In the genomic region with DNA sequence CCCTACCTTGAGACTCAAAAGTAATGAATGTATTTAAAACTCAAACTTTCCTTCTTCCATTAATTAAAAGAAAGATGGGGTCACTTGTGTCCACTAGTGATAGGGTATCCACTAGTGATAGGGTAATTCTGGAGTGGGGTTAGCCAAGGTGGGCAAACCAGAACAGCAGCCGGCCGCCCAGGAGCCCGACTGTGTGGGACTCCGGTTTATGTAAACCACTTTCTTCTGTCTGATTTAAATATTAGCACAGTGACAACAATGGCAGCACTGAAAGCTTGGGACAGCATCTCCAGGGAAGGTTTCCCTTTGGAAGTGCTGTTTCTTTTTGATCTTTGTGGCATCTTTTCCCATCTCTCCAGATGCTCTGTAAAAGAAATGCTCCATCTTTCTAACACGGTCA, we compare ENCODE assay signal across 2 cellular contexts.
TF ChIP-seq lines count a peak whose summit lies in the region.

No MANE protein-coding gene starts in this region.

TF ChIP-seq in SK-N-SH, 30 proteins besides CTCF, POLR2A, EP300 and RAD21:
- TF ChIP-seq, protein P1, sequence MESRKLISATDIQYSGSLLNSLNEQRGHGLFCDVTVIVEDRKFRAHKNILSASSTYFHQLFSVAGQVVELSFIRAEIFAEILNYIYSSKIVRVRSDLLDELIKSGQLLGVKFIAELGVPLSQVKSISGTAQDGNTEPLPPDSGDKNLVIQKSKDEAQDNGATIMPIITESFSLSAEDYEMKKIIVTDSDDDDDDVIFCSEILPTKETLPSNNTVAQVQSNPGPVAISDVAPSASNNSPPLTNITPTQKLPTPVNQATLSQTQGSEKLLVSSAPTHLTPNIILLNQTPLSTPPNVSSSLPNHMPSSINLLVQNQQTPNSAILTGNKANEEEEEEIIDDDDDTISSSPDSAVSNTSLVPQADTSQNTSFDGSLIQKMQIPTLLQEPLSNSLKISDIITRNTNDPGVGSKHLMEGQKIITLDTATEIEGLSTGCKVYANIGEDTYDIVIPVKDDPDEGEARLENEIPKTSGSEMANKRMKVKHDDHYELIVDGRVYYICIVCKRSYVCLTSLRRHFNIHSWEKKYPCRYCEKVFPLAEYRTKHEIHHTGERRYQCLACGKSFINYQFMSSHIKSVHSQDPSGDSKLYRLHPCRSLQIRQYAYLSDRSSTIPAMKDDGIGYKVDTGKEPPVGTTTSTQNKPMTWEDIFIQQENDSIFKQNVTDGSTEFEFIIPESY (IDR thresholded peaks at IDR 0.05; ENCODE audit: borderline replicate concordance, low read depth): no peak
- TF ChIP-seq ELF1 (IDR thresholded peaks at IDR 0.05): no peak
- TF ChIP-seq NFIC (IDR thresholded peaks at IDR 0.05; ENCODE audit: borderline replicate concordance): no peak
- no peak for TF ChIP-seq FOXJ3 (CRISPR knock-in tag; IDR thresholded peaks at IDR 0.05)
- no peak for TF ChIP-seq TEAD4 (IDR thresholded peaks at IDR 0.05; ENCODE audit: borderline replicate concordance, insufficient read depth)
- TF ChIP-seq, protein P2, sequence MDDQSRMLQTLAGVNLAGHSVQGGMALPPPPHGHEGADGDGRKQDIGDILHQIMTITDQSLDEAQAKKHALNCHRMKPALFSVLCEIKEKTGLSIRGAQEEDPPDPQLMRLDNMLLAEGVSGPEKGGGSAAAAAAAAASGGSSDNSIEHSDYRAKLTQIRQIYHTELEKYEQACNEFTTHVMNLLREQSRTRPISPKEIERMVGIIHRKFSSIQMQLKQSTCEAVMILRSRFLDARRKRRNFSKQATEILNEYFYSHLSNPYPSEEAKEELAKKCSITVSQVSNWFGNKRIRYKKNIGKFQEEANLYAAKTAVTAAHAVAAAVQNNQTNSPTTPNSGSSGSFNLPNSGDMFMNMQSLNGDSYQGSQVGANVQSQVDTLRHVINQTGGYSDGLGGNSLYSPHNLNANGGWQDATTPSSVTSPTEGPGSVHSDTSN (IDR thresholded peaks at IDR 0.05): no peak

TF ChIP-seq in SK-N-SH treated with all-trans-retinoic acid at 6 μM for 48 hours, 23 proteins besides CTCF, POLR2A, EP300 and RAD21 (continued from another document):
- TF ChIP-seq, protein P3, sequence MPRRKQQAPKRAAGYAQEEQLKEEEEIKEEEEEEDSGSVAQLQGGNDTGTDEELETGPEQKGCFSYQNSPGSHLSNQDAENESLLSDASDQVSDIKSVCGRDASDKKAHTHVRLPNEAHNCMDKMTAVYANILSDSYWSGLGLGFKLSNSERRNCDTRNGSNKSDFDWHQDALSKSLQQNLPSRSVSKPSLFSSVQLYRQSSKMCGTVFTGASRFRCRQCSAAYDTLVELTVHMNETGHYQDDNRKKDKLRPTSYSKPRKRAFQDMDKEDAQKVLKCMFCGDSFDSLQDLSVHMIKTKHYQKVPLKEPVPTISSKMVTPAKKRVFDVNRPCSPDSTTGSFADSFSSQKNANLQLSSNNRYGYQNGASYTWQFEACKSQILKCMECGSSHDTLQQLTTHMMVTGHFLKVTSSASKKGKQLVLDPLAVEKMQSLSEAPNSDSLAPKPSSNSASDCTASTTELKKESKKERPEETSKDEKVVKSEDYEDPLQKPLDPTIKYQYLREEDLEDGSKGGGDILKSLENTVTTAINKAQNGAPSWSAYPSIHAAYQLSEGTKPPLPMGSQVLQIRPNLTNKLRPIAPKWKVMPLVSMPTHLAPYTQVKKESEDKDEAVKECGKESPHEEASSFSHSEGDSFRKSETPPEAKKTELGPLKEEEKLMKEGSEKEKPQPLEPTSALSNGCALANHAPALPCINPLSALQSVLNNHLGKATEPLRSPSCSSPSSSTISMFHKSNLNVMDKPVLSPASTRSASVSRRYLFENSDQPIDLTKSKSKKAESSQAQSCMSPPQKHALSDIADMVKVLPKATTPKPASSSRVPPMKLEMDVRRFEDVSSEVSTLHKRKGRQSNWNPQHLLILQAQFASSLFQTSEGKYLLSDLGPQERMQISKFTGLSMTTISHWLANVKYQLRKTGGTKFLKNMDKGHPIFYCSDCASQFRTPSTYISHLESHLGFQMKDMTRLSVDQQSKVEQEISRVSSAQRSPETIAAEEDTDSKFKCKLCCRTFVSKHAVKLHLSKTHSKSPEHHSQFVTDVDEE (CRISPR knock-in tag; IDR thresholded peaks at IDR 0.05): no peak
- TF ChIP-seq RARB (CRISPR knock-in tag; IDR thresholded peaks at IDR 0.05) (no peak), OSR1 (CRISPR knock-in tag; IDR thresholded peaks at IDR 0.05) (no peak), BACH2 (CRISPR knock-in tag; IDR thresholded peaks at IDR 0.05; ENCODE audit: borderline replicate concordance) (no peak), ZNF8 (CRISPR knock-in tag; IDR thresholded peaks at IDR 0.05) (no peak), ISL1 (CRISPR knock-in tag; IDR thresholded peaks at IDR 0.05) (no peak), TCF4 (CRISPR knock-in tag; IDR thresholded peaks at IDR 0.05; ENCODE audit: borderline replicate concordance) (no peak), ESRRG (CRISPR knock-in tag; IDR thresholded peaks at IDR 0.05) (no peak), ZC3H10 (CRISPR knock-in tag; IDR thresholded peaks at IDR 0.05) (no peak)
- TF ChIP-seq, protein P4, sequence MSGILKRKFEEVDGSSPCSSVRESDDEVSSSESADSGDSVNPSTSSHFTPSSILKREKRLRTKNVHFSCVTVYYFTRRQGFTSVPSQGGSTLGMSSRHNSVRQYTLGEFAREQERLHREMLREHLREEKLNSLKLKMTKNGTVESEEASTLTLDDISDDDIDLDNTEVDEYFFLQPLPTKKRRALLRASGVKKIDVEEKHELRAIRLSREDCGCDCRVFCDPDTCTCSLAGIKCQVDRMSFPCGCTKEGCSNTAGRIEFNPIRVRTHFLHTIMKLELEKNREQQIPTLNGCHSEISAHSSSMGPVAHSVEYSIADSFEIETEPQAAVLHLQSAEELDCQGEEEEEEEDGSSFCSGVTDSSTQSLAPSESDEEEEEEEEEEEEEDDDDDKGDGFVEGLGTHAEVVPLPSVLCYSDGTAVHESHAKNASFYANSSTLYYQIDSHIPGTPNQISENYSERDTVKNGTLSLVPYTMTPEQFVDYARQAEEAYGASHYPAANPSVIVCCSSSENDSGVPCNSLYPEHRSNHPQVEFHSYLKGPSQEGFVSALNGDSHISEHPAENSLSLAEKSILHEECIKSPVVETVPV (CRISPR knock-in tag; IDR thresholded peaks at IDR 0.05): no peak
- TF ChIP-seq, protein P5, sequence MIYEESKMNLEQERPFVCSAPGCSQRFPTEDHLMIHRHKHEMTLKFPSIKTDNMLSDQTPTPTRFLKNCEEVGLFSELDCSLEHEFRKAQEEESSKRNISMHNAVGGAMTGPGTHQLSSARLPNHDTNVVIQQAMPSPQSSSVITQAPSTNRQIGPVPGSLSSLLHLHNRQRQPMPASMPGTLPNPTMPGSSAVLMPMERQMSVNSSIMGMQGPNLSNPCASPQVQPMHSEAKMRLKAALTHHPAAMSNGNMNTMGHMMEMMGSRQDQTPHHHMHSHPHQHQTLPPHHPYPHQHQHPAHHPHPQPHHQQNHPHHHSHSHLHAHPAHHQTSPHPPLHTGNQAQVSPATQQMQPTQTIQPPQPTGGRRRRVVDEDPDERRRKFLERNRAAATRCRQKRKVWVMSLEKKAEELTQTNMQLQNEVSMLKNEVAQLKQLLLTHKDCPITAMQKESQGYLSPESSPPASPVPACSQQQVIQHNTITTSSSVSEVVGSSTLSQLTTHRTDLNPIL (CRISPR knock-in tag; IDR thresholded peaks at IDR 0.05; ENCODE audit: low read depth): no peak
- TF ChIP-seq, protein P6, sequence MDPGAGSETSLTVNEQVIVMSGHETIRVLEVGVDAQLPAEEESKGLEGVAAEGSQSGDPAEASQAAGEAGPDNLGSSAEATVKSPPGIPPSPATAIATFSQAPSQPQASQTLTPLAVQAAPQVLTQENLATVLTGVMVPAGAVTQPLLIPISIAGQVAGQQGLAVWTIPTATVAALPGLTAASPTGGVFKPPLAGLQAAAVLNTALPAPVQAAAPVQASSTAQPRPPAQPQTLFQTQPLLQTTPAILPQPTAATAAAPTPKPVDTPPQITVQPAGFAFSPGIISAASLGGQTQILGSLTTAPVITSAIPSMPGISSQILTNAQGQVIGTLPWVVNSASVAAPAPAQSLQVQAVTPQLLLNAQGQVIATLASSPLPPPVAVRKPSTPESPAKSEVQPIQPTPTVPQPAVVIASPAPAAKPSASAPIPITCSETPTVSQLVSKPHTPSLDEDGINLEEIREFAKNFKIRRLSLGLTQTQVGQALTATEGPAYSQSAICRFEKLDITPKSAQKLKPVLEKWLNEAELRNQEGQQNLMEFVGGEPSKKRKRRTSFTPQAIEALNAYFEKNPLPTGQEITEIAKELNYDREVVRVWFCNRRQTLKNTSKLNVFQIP (CRISPR knock-in tag; IDR thresholded peaks at IDR 0.05; ENCODE audit: borderline replicate concordance, low read depth): no peak
